9 cellular contexts compared by ENCODE assay signal in genomic region chr14:55481769-55482168, GRCh38. TPM values are rescaled to one million over a fixed set of nuclear protein-coding genes. Genes with fewer than 3 reads are reported as not detected.
"Had no signal": no experiment of that assay in that cellular context is flagged by ENCODE, and none has a peak within 500 bp of the region (broad histone marks: within the 10 kb centered on the region; RNA-seq: fewer than 3 reads in every experiment).

No MANE protein-coding gene starts in this region.

- ATAC-seq: HepG2, K562 had no signal

- H3K4me3 ChIP-seq: K562 had no signal

- H3K9ac ChIP-seq: KMS-11 had no signal

- FAIRE-seq: HepG2, K562 had no signal

- H3K4me2 ChIP-seq: KMS-11 had no signal

- H3K27ac ChIP-seq: HL-60, KMS-11 had no signal

- DNase-seq: IMR-90, KBM-7, KG1 had no signal

RNA-seq across cellular contexts. Expression of gene TBPL2, which starts 41.4 kb away (rescaled TPM):
- total RNA-seq: HepG2, HT-29, HT1080, IMR-90, K562 had no signal
